1 cellular context compared by ENCODE assay signal in the genomic region with DNA sequence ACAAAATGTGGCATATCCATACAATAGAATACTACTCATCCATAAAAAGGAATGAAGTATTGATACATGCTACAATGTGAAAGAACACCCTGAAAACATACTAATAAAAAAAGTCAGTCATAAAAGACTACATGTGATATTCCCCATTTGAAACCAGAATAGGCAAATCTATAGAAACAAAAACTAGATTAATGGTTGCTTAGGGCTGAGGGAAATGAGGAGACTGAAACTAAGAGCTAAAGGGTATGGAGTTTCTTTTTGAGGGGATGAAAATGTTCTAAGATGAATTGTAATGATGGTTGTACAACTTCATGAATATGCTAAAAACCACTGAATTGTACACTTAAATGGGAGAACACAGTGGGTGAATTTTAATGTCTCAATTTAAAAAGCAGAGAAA.
TF ChIP-seq lines count a peak whose summit lies in the region.

No MANE protein-coding gene starts in this region.

TF ChIP-seq in HepG2, 621 proteins besides CTCF, POLR2A, EP300 and RAD21:
- TF ChIP-seq, protein P1, sequence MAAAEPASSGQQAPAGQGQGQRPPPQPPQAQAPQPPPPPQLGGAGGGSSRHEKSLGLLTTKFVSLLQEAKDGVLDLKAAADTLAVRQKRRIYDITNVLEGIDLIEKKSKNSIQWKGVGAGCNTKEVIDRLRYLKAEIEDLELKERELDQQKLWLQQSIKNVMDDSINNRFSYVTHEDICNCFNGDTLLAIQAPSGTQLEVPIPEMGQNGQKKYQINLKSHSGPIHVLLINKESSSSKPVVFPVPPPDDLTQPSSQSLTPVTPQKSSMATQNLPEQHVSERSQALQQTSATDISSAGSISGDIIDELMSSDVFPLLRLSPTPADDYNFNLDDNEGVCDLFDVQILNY (CRISPR knock-in tag; conservative IDR thresholded peaks at IDR 0.05) = no peak
- TF ChIP-seq, protein P2, sequence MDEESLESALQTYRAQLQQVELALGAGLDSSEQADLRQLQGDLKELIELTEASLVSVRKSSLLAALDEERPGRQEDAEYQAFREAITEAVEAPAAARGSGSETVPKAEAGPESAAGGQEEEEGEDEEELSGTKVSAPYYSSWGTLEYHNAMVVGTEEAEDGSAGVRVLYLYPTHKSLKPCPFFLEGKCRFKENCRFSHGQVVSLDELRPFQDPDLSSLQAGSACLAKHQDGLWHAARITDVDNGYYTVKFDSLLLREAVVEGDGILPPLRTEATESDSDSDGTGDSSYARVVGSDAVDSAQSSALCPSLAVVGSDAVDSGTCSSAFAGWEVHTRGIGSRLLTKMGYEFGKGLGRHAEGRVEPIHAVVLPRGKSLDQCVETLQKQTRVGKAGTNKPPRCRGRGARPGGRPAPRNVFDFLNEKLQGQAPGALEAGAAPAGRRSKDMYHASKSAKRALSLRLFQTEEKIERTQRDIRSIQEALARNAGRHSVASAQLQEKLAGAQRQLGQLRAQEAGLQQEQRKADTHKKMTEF (CRISPR knock-in tag; IDR thresholded peaks at IDR 0.05) = no peak
- TF ChIP-seq SRSF9 (IDR thresholded peaks at IDR 0.05; ENCODE audit: borderline replicate concordance, insufficient read depth, low read depth, low read length, poor library complexity, severe bottlenecking) (no peak), TBX3 (IDR thresholded peaks at IDR 0.05; ENCODE audit: borderline replicate concordance) (no peak), ATF7 (IDR thresholded peaks at IDR 0.05) (no peak), ATF7 (CRISPR knock-in tag; IDR thresholded peaks at IDR 0.05) (no peak), ZFX (CRISPR knock-in tag; IDR thresholded peaks at IDR 0.05; ENCODE audit: low read depth) (no peak)
- TF ChIP-seq, protein P3, sequence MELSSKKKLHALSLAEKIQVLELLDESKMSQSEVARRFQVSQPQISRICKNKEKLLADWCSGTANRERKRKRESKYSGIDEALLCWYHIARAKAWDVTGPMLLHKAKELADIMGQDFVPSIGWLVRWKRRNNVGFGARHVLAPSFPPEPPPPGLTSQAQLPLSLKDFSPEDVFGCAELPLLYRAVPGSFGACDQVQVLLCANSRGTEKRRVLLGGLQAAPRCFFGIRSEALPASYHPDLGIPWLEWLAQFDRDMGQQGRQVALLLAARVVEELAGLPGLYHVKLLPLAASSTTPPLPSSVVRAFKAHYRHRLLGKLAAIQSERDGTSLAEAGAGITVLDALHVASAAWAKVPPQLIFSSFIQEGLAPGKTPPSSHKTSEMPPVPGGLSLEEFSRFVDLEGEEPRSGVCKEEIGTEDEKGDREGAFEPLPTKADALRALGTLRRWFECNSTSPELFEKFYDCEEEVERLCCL (CRISPR knock-in tag; IDR thresholded peaks at IDR 0.05; ENCODE audit: borderline replicate concordance) = no peak
